ENCODE assay signal across 8 cellular contexts in genomic region chr9:19456996-19457693, GRCh38. TPM values are rescaled to one million over a fixed set of nuclear protein-coding genes. Genes with fewer than 3 reads are reported as not detected.
A peak's percentile ranks its signal among the peaks of the same experiment; 100 is the strongest.
DNase-seq lines count a peak whose midpoint lies in the region; ATAC-seq and TF ChIP-seq lines count a peak whose summit lies in the region.

No MANE protein-coding gene starts in this region.

- ATAC-seq in GM19023 (IDR thresholded peaks at IDR 0.05; ENCODE audit: unreplicated experiment) (peak; percentile 85), HG03196 (IDR thresholded peaks at IDR 0.05; ENCODE audit: unreplicated experiment) (peak; percentile 71), right lobe of liver (peak; percentile 99 to 100 (median 100))

- peak overlapping the region; percentile 28 for H3K4me3 Mint-ChIP-seq in dendritic cell treated with granulocyte-macrophage colony-stimulating factor and Interleukin-4, amounts not matched to agents 40 ng/mL and 50 ng/mL, for 4 days

- H4K20me1 ChIP-seq in BLaER1 treated with 17β-estradiol and CSF1 and Interleukin-3, amounts not matched to agents 10 nM and 100 nM: no peaks in the 10 kb centered on the region

- H3K36me3 Mint-ChIP-seq in dendritic cell treated with granulocyte-macrophage colony-stimulating factor and Interleukin-4, amounts not matched to agents 40 ng/mL and 50 ng/mL, for 4 days (ENCODE audit: low read depth): no peaks in the 10 kb centered on the region

- no peaks in the 10 kb centered on the region for H3K9me3 Mint-ChIP-seq in dendritic cell treated with granulocyte-macrophage colony-stimulating factor and Interleukin-4, amounts not matched to agents 40 ng/mL and 50 ng/mL, for 4 days

- H3K4me1 Mint-ChIP-seq in dendritic cell treated with granulocyte-macrophage colony-stimulating factor and Interleukin-4, amounts not matched to agents 40 ng/mL and 50 ng/mL, for 4 days (ENCODE audit: low read depth): peaks cover 10% of the 10 kb centered on the region

- DNase-seq in NCI-H2227 treated with DMSO at 0.1 percent for 48 hours (lab: John Stamatoyannopoulos, UW) (peak; percentile 80), right lobe of liver (peak in 2 of 3 donors; percentile 58 to 68)
- peak; percentile 28 to 55 for DNase-seq in activated CD4-positive, alpha-beta T cell treated with anti-CD3 and anti-CD28 coated beads for 24 hours (ENCODE audit: low read depth in 2 of 2)
- DNase-seq in stimulated activated CD4-positive, alpha-beta T cell treated with anti-CD3 and anti-CD28 coated beads, TNF-alpha, amount 100 ng/mL, for 24 hours (ENCODE audit: low read depth in 3 of 3): peak; percentile 28 to 42 (median 29)

- WGBS in right lobe of liver (ENCODE audit: insufficient coverage, low coverage, low lambda C conversion rate, missing lambda C conversion rate): 29% methylated on average over 10 of the region's 12 CpGs

- H3K9ac ChIP-seq in BLaER1 treated with 17β-estradiol and CSF1 and Interleukin-3, amounts not matched to agents 10 nM and 100 nM: peak overlapping the region in 3 of 11 experiments; percentile 0 to 40 (median 11); a peak in 2 of 22 replicates

- H3K4me2 ChIP-seq in BLaER1 treated with 17β-estradiol and CSF1 and Interleukin-3, amounts not matched to agents 10 nM and 100 nM: peak overlapping the region; percentile 7 to 50 (median 27); a peak in 17 of 22 replicates

- TF ChIP-seq POLR2A in right lobe of liver (IDR thresholded peaks at IDR 0.05): no peak

- H3K36me3 ChIP-seq in BLaER1 treated with 17β-estradiol and CSF1 and Interleukin-3, amounts not matched to agents 10 nM and 100 nM: no peaks in the 10 kb centered on the region
- no peaks in the 10 kb centered on the region for H3K36me3 ChIP-seq in right lobe of liver

- intact Hi-C loops in dendritic cell treated with granulocyte-macrophage colony-stimulating factor and Interleukin-4, amounts not matched to agents 40 ng/mL and 50 ng/mL, for 4 days (cut with micrococcal nuclease): loop anchor here (1.0 to 10.0 kb wide), 5 partner anchors 77 to 1202 kb away; partner anchors contain the start of genes RPS6 and RRAGA
- intact Hi-C loops in right lobe of liver (cut with DNase I): no loop called here

- H3K27ac ChIP-seq in BLaER1 treated with 17β-estradiol and CSF1 and Interleukin-3, amounts not matched to agents 10 nM and 100 nM: no peak overlapping the region
- no peak overlapping the region for H3K27ac ChIP-seq in right lobe of liver

- no peak overlapping the region for H3K27ac Mint-ChIP-seq in dendritic cell treated with granulocyte-macrophage colony-stimulating factor and Interleukin-4, amounts not matched to agents 40 ng/mL and 50 ng/mL, for 4 days

- peaks cover 10 to 16% (median 11%) of the 10 kb centered on the region in 10 experiments; a peak in 19 of 20 replicates for H3K4me1 ChIP-seq in BLaER1 treated with 17β-estradiol and CSF1 and Interleukin-3, amounts not matched to agents 10 nM and 100 nM
- H3K4me1 ChIP-seq in right lobe of liver: peaks cover 0 to 2% (median 0%) of the 10 kb centered on the region in 4 donors

- peak; percentile 95 to 98 (median 96) for TF ChIP-seq CTCF in right lobe of liver (IDR thresholded peaks at IDR 0.05)

- H3K9me3 ChIP-seq in BLaER1 treated with 17β-estradiol and CSF1 and Interleukin-3, amounts not matched to agents 10 nM and 100 nM (replicated peaks in 1 of 11): no peaks in the 10 kb centered on the region
- H3K9me3 ChIP-seq in right lobe of liver: no peaks in the 10 kb centered on the region

- no peaks in the 10 kb centered on the region for H3K27me3 Mint-ChIP-seq in dendritic cell treated with granulocyte-macrophage colony-stimulating factor and Interleukin-4, amounts not matched to agents 40 ng/mL and 50 ng/mL, for 4 days

- no peaks in the 10 kb centered on the region for H3K27me3 ChIP-seq in BLaER1 treated with 17β-estradiol and CSF1 and Interleukin-3, amounts not matched to agents 10 nM and 100 nM
- H3K27me3 ChIP-seq in right lobe of liver: no peaks in the 10 kb centered on the region

- no peak overlapping the region for H3K4me3 ChIP-seq in BLaER1 treated with 17β-estradiol and CSF1 and Interleukin-3, amounts not matched to agents 10 nM and 100 nM
- no peak overlapping the region for H3K4me3 ChIP-seq in right lobe of liver

RNA-seq across cellular contexts. Expression of gene ACER2, which starts 48.3 kb away (rescaled TPM):
- 1 to 10 TPM; 1.8 to 9.1 (median 3.7) TPM for total RNA-seq in right lobe of liver

Comparison
In these comparisons a context has a peak if more than half of its experiments do, and no peak if none do; other contexts are left out.
1. DNase-seq: peak in every context shown above with its lines; median percentile 80 in NCI-H2227 treated with DMSO at 0.1 percent for 48 hours; 63 in right lobe of liver; 42 in activated CD4-positive, alpha-beta T cell treated with anti-CD3 and anti-CD28 coated beads for 24 hours; 29 in stimulated activated CD4-positive, alpha-beta T cell treated with anti-CD3 and anti-CD28 coated beads, TNF-alpha, amount 100 ng/mL, for 24 hours.